ENCODE assay signal across 7 cellular contexts in the genomic region with DNA sequence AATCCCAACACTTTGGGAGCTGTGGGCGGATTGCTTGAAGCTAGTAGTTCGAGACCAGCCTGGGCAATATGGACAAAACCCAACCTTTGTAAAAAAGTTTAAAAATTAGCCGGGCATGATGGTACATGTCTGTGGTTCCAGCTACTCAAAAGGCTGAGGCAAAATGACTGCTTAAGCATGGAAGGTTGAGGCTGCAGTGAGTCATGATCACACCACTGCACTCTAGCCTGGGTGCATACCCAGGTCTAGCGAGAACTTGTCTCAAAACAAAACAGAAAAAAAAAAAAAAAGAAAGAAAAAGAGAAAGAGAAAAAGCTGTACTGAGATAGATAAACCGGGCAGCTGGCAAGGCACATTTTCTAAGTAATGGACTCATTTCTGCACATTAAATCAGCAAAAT.
DNase-seq lines count a peak whose midpoint lies in the region; ATAC-seq lines count a peak whose summit lies in the region.

No MANE protein-coding gene starts in this region.

- ATAC-seq in GM19452 (IDR thresholded peaks at IDR 0.05; ENCODE audit: unreplicated experiment) (peak; percentile 87), HG03139 (IDR thresholded peaks at IDR 0.05; ENCODE audit: unreplicated experiment) (peak; percentile 78)

- DNase-seq in activated CD4-positive, alpha-beta T cell treated with anti-CD3 and anti-CD28 coated beads for 48 hours: peak; percentile 75
- DNase-seq in fibroblast of peridontal ligament (ENCODE audit: extremely low read depth): peak; percentile 54
- DNase-seq in stimulated activated CD8-positive, alpha-beta memory T cell treated with anti-CD3 and anti-CD28 coated beads, Interleukin-7, amount 100 ng/mL, for 4 hours (ENCODE audit: low read depth in 2 of 2): peak; percentile 27 to 38
- no peak for DNase-seq in NCI-H524 (lab: John Stamatoyannopoulos, UW)
- DNase-seq in NCI-H2196 (lab: John Stamatoyannopoulos, UW; ENCODE audit: unreplicated experiment): no peak

Comparison
In these comparisons a context has a peak if more than half of its experiments do, and no peak if none do; other contexts are left out.
1. DNase-seq: peak in activated CD4-positive, alpha-beta T cell treated with anti-CD3 and anti-CD28 coated beads for 48 hours (single experiment), fibroblast of peridontal ligament (single experiment) and stimulated activated CD8-positive, alpha-beta memory T cell treated with anti-CD3 and anti-CD28 coated beads, Interleukin-7, amount 100 ng/mL, for 4 hours (2 of 2); none in NCI-H524 (0 of 2) and NCI-H2196 (single experiment).